Comparison of ENCODE assay signal across 27 cellular contexts in genomic region chr2:190514676-190515075, GRCh38. TPM values are rescaled to one million over a fixed set of nuclear protein-coding genes. Genes with fewer than 3 reads are reported as not detected.
DNase-seq lines count a peak whose midpoint lies in the region; ATAC-seq, FAIRE-seq and TF ChIP-seq lines count a peak whose summit lies in the region.
"Had no signal": no experiment of that assay in that cellular context is flagged by ENCODE, and none has a peak within 500 bp of the region (broad histone marks: within the 10 kb centered on the region; RNA-seq: fewer than 3 reads in every experiment).

No MANE protein-coding gene starts in this region.

- peak overlapping the region; percentile 11 for H3K4me3 Mint-ChIP-seq in T-helper 1 cell treated with Interleukin-12 subunit alpha and Interleukin-12 subunit beta and Interleukin-4 antibody, amounts not matched to agents 30 μg/mL and 1 μg/mL, for 36 hours
- peak overlapping the region; percentile 45 for H3K4me3 Mint-ChIP-seq in activated T-helper 1 cell treated with anti-CD3 and anti-CD28 coated beads, Interleukin-12 subunit alpha, Interleukin-12 subunit beta, Interleukin-2, Interleukin-4 antibody, amounts not matched to agents 30 ng/mL and 10 ng/mL and 1 ng/mL, durations not matched to agents 14 hours and 24 hours and 36 hours
- H3K4me3 Mint-ChIP-seq in Caco-2 (ENCODE audit: unreplicated experiment): no peak overlapping the region
- H3K4me3 Mint-ChIP-seq: CD8-positive, alpha-beta T cell had no signal

- TF ChIP-seq EP300 in A549 (IDR thresholded peaks at IDR 0.05): no peak

- no peak overlapping the region for H3K4me2 ChIP-seq in A549
- H3K4me2 ChIP-seq: PC-9 had no signal

- no peaks in the 10 kb centered on the region for H3K9me3 Mint-ChIP-seq in T-helper 1 cell treated with Interleukin-12 subunit alpha and Interleukin-12 subunit beta and Interleukin-4 antibody, amounts not matched to agents 30 μg/mL and 1 μg/mL, for 36 hours
- no peaks in the 10 kb centered on the region for H3K9me3 Mint-ChIP-seq in activated T-helper 1 cell treated with anti-CD3 and anti-CD28 coated beads, Interleukin-12 subunit alpha, Interleukin-12 subunit beta, Interleukin-2, Interleukin-4 antibody, amounts not matched to agents 30 ng/mL and 10 ng/mL and 1 ng/mL, durations not matched to agents 14 hours and 24 hours and 36 hours
- no peaks in the 10 kb centered on the region for H3K9me3 Mint-ChIP-seq in Caco-2 (ENCODE audit: unreplicated experiment)
- H3K9me3 Mint-ChIP-seq: CD8-positive, alpha-beta T cell had no signal

- TF ChIP-seq POLR2A in A549 (IDR thresholded peaks at IDR 0.05; ENCODE audit: low read length): no peak

- DNase-seq in T-helper 1 cell (no peak), A549 (ENCODE audit: low read depth in 1 of 2, low spot score in 1 of 2) (no peak), fibroblast of mammary gland (ENCODE audit: low read depth) (peak; percentile 50), SK-N-DZ (ENCODE audit: low spot score) (no peak), GDM1 (lab: John Stamatoyannopoulos, UW) (no peak), Caco-2 (no peak)
- no peak for DNase-seq in activated T-helper 1 cell treated with anti-CD3 and anti-CD28 coated beads, Interleukin-12 subunit alpha, Interleukin-12 subunit beta, Interleukin-2, Interleukin-4 antibody, amounts not matched to agents 30 ng/mL and 10 ng/mL and 1 ng/mL, durations not matched to agents 14 hours and 24 hours and 36 hours (ENCODE audit: low spot score)
- DNase-seq: AML-193; C1 segment of cervical spinal cord; Calu3; CD8-positive, alpha-beta T cell; DMS153; GF-D8; KBM-7; NCI-H1105; NCI-H146; NCI-H2029; NCI-H226; NCI-H510A treated with DMSO at 0.1 percent for 48 hours; NCI-H748 treated with DMSO at 0.1 percent for 48 hours; PC-9; RPMI8226; SHP77 had no signal

- ATAC-seq in A549: no peak
- ATAC-seq: CD8-positive, alpha-beta T cell had no signal

- no peak overlapping the region for H3K4me3 ChIP-seq in A549
- no peak overlapping the region for H3K4me3 ChIP-seq in fibroblast of mammary gland (ENCODE audit: control insufficient read depth, low read depth, low read length)
- no peak overlapping the region for H3K4me3 ChIP-seq in Caco-2 (ENCODE audit: low read depth, low read length)
- H3K4me3 ChIP-seq: PC-9, SK-N-MC had no signal

- no peaks in the 10 kb centered on the region for H3K27me3 ChIP-seq in Caco-2 (replicated peaks; ENCODE audit: control insufficient read depth, insufficient read depth, low read length)

- no peak overlapping the region for H3K27ac Mint-ChIP-seq in T-helper 1 cell treated with Interleukin-12 subunit alpha and Interleukin-12 subunit beta and Interleukin-4 antibody, amounts not matched to agents 30 μg/mL and 1 μg/mL, for 36 hours
- H3K27ac Mint-ChIP-seq in activated T-helper 1 cell treated with anti-CD3 and anti-CD28 coated beads, Interleukin-12 subunit alpha, Interleukin-12 subunit beta, Interleukin-2, Interleukin-4 antibody, amounts not matched to agents 30 ng/mL and 10 ng/mL and 1 ng/mL, durations not matched to agents 14 hours and 24 hours and 36 hours: no peak overlapping the region
- no peak overlapping the region for H3K27ac Mint-ChIP-seq in Caco-2 (ENCODE audit: unreplicated experiment)
- H3K27ac Mint-ChIP-seq: CD8-positive, alpha-beta T cell had no signal

- TF ChIP-seq RAD21 in A549 (conservative IDR thresholded peaks at IDR 0.05 in 1 of 2, IDR thresholded peaks at IDR 0.05 in 1 of 2): no peak

- 91% methylated on average over 1 of the region's 1 CpG for WGBS in A549 (ENCODE audit: missing lambda C conversion rate)

- TF ChIP-seq CTCF in A549 (IDR thresholded peaks at IDR 0.05) (no peak), fibroblast of mammary gland (conservative IDR thresholded peaks at IDR 0.05; ENCODE audit: control insufficient read depth, insufficient read depth, low read depth, low read length) (no peak), Caco-2 (IDR thresholded peaks at IDR 0.05; ENCODE audit: insufficient read depth in 1 of 2, low read depth in 1 of 2, low read length in 1 of 2, severe bottlenecking in 1 of 2, unreplicated experiment in 1 of 2) (no peak)

- H3K36me3 Mint-ChIP-seq in T-helper 1 cell treated with Interleukin-12 subunit alpha and Interleukin-12 subunit beta and Interleukin-4 antibody, amounts not matched to agents 30 μg/mL and 1 μg/mL, for 36 hours (ENCODE audit: low read depth): peaks cover 26% of the 10 kb centered on the region
- peaks cover 33% of the 10 kb centered on the region for H3K36me3 Mint-ChIP-seq in activated T-helper 1 cell treated with anti-CD3 and anti-CD28 coated beads, Interleukin-12 subunit alpha, Interleukin-12 subunit beta, Interleukin-2, Interleukin-4 antibody, amounts not matched to agents 30 ng/mL and 10 ng/mL and 1 ng/mL, durations not matched to agents 14 hours and 24 hours and 36 hours (ENCODE audit: low read depth)
- peaks cover 17% of the 10 kb centered on the region for H3K36me3 Mint-ChIP-seq in Caco-2 (ENCODE audit: insufficient read depth, unreplicated experiment)

- peaks cover 5% of the 10 kb centered on the region; the same call in 1 of the 3 replicates for H3K4me1 ChIP-seq in A549
- H3K4me1 ChIP-seq in Caco-2: no peaks in the 10 kb centered on the region

- H3K27ac ChIP-seq in A549: no peak overlapping the region
- H3K27ac ChIP-seq: 22Rv1, PC-9, SK-N-MC had no signal

- intact Hi-C loops in activated T-helper 1 cell treated with anti-CD3 and anti-CD28 coated beads, Interleukin-12 subunit alpha, Interleukin-12 subunit beta, Interleukin-2, Interleukin-4 antibody, amounts not matched to agents 30 ng/mL and 10 ng/mL and 1 ng/mL, durations not matched to agents 14 hours and 24 hours and 36 hours (cut with micrococcal nuclease): loop anchor here (1.0 to 10.0 kb wide), 5 partner anchors 19 to 430 kb away; partner anchors contain the start of gene MFSD6
- intact Hi-C loops in Caco-2 (cut with micrococcal nuclease; ENCODE audit: unreplicated experiment): no loop called here

- FAIRE-seq in A549 (lab: Jason Lieb, UNC): no peak
- FAIRE-seq: GM19239 had no signal

- H3K27me3 Mint-ChIP-seq in T-helper 1 cell treated with Interleukin-12 subunit alpha and Interleukin-12 subunit beta and Interleukin-4 antibody, amounts not matched to agents 30 μg/mL and 1 μg/mL, for 36 hours (ENCODE audit: low read depth): no peaks in the 10 kb centered on the region
- no peaks in the 10 kb centered on the region for H3K27me3 Mint-ChIP-seq in activated T-helper 1 cell treated with anti-CD3 and anti-CD28 coated beads, Interleukin-12 subunit alpha, Interleukin-12 subunit beta, Interleukin-2, Interleukin-4 antibody, amounts not matched to agents 30 ng/mL and 10 ng/mL and 1 ng/mL, durations not matched to agents 14 hours and 24 hours and 36 hours (ENCODE audit: insufficient read depth)
- no peaks in the 10 kb centered on the region for H3K27me3 Mint-ChIP-seq in Caco-2 (ENCODE audit: insufficient read depth, unreplicated experiment)

- CTCF ChIA-PET in A549 (lab: Yijun Ruan, JAX) (interaction anchor here (1.2 kb wide), 1 partner anchor 132 kb away, joined by 6 read pairs; no protein-coding TSS in a partner anchor), Caco-2 (lab: Charles Lee) (no interaction called here)

- POLR2A ChIA-PET in A549 (lab: Yijun Ruan, JAX): no interaction called here
- POLR2A ChIA-PET in Caco-2 (lab: Charles Lee): no interaction called here

- BruUV-seq in Caco-2 (replicated peaks; lab: Mats Ljungman, UMichigan): no TSS peak

- H3K36me3 ChIP-seq in Caco-2 (ENCODE audit: control insufficient read depth, insufficient read depth, low read length): no peaks in the 10 kb centered on the region

- H3K4me1 Mint-ChIP-seq in T-helper 1 cell treated with Interleukin-12 subunit alpha and Interleukin-12 subunit beta and Interleukin-4 antibody, amounts not matched to agents 30 μg/mL and 1 μg/mL, for 36 hours (ENCODE audit: low read depth): peaks cover 31% of the 10 kb centered on the region
- H3K4me1 Mint-ChIP-seq in activated T-helper 1 cell treated with anti-CD3 and anti-CD28 coated beads, Interleukin-12 subunit alpha, Interleukin-12 subunit beta, Interleukin-2, Interleukin-4 antibody, amounts not matched to agents 30 ng/mL and 10 ng/mL and 1 ng/mL, durations not matched to agents 14 hours and 24 hours and 36 hours (ENCODE audit: low read depth): peaks cover 30% of the 10 kb centered on the region
- H3K4me1 Mint-ChIP-seq in Caco-2 (ENCODE audit: low read depth, unreplicated experiment): no peaks in the 10 kb centered on the region

- H3K9me3 ChIP-seq in A549 (no peaks in the 10 kb centered on the region), Caco-2 (no peaks in the 10 kb centered on the region)

TF ChIP-seq in A549, 52 proteins besides CTCF, POLR2A, EP300 and RAD21:
- no peak for TF ChIP-seq CHD2 (IDR thresholded peaks at IDR 0.05; ENCODE audit: low read length, partially characterized antibody)
- peak; percentile 57 to 60; a peak in 3 of 4 replicates for TF ChIP-seq CEBPB (IDR thresholded peaks at IDR 0.05)
- TF ChIP-seq HDAC2 (IDR thresholded peaks at IDR 0.05): no peak
- TF ChIP-seq MAZ (IDR thresholded peaks at IDR 0.05; ENCODE audit: borderline replicate concordance, low read depth, low read length): no peak
- TF ChIP-seq CBX2 (IDR thresholded peaks at IDR 0.05; ENCODE audit: borderline replicate concordance, low read depth): no peak
- TF ChIP-seq TFCP2L1 (CRISPR knock-in tag; IDR thresholded peaks at IDR 0.05): no peak
- TF ChIP-seq NPAS2 (CRISPR knock-in tag; IDR thresholded peaks at IDR 0.05; ENCODE audit: borderline replicate concordance): no peak
TF ChIP-seq in A549: peak in this region for 1.

RNA-seq across cellular contexts. Expression of gene NEMP2, which starts 19.8 kb away (rescaled TPM):
- polyA plus RNA-seq in A549 (2011; rRNA removed): 10.1 and 22.0 TPM in 2 replicates
- 2.7 and 3.2 TPM in 2 replicates for polyA plus RNA-seq in A549 (2012; cell fraction: cytosol; rRNA removed)
- 1.2 and 2.0 TPM in 2 replicates for polyA plus RNA-seq in A549 (2012; cell fraction: nucleus; rRNA removed)
- polyA plus RNA-seq in A549 (2017; fragmentation: RNase III; extraction: RNeasy Plus Mini Kit Qiagen cat#74134 plus additional on column Dnase treatment): 7.1 to 8.1 TPM (median 7.2 TPM) in 3 replicates
- polyA minus RNA-seq in A549 (2011; rRNA and poly(A)+ RNA removed): 22.8 and 24.1 TPM in 2 replicates
- 11.7 and 13.6 TPM in 2 replicates for total RNA-seq in activated T-helper 1 cell treated with anti-CD3 and anti-CD28 coated beads, Interleukin-12 subunit alpha, Interleukin-12 subunit beta, Interleukin-2, Interleukin-4 antibody, amounts not matched to agents 30 ng/mL and 10 ng/mL and 1 ng/mL, durations not matched to agents 14 hours and 24 hours and 36 hours
- polyA plus RNA-seq in SK-N-DZ (2014; cell fraction: cytosol; rRNA removed): 5.9 and 9.6 TPM in 2 replicates
- polyA plus RNA-seq in SK-N-DZ (2014; cell fraction: nucleus; rRNA removed): 4.7 and 9.8 TPM in 2 replicates
- total RNA-seq in Caco-2 (2022): 19.1 and 20.2 TPM in 2 replicates
